ENCODE assay signal across 9 cellular contexts in genomic region chr15:32649336-32649735, GRCh38. TPM values are rescaled to one million over a fixed set of nuclear protein-coding genes. Genes with fewer than 3 reads are reported as not detected.
DNase-seq lines count a peak whose midpoint lies in the region; ATAC-seq and TF ChIP-seq lines count a peak whose summit lies in the region.
"Had no signal": no experiment of that assay in that cellular context is flagged by ENCODE, and none has a peak within 500 bp of the region (broad histone marks: within the 10 kb centered on the region; RNA-seq: fewer than 3 reads in every experiment).

No MANE protein-coding gene starts in this region.

- H2AK5ac ChIP-seq in mesendoderm (ENCODE audit: low read length): no peak overlapping the region

- intact Hi-C loops in body of pancreas (cut with DNase I) (loop anchor here (10.0 kb wide), 1 partner anchor 55 kb away; no protein-coding TSS in a partner anchor), testis (cut with DNase I; ENCODE audit: low total_unique reads) (no loop called here)

- DNase-seq in EH (ENCODE audit: low read depth): peak; percentile 56
- peak in 3 of 4 donors; percentile 33 to 50 (median 50) for DNase-seq in body of pancreas
- DNase-seq in mesendoderm: peak; percentile 69
- DNase-seq in testis: no peak
- no peak for DNase-seq in activated naive CD4-positive, alpha-beta T cell treated with Interleukin-2 at 50 U/mL for 16 hours
- DNase-seq in stimulated activated naive CD8-positive, alpha-beta T cell treated with anti-CD3 and anti-CD28 coated beads, Interleukin-15, amount 100 ng/mL, for 72 hours: no peak
- DNase-seq: cerebellar nuclear complex had no signal

- no peak overlapping the region for H3K4me2 ChIP-seq in KMS-11
- no peak overlapping the region for H3K4me2 ChIP-seq in mesendoderm (ENCODE audit: low read length)

- H3K9me3 Mint-ChIP-seq in stimulated activated naive CD8-positive, alpha-beta T cell treated with anti-CD3 and anti-CD28 coated beads, Interleukin-15, amount 100 ng/mL, for 72 hours: no peaks in the 10 kb centered on the region

- H2BK120ac ChIP-seq in mesendoderm (ENCODE audit: low read depth, low read length): no peak overlapping the region

- no peak overlapping the region for H3K4ac ChIP-seq in mesendoderm (ENCODE audit: low read depth, low read length)

- WGBS in body of pancreas, 2 donors: 30 to 37% methylated on average over 5 of the region's 5 CpGs
- WGBS in mesendoderm (ENCODE audit: extremely low coverage, insufficient coverage, low lambda C conversion rate): no CpG with 5 or more reads among the region's 5 CpGs
- WGBS in testis, 2 donors: 48 to 58% methylated on average over 5 of the region's 5 CpGs

- peak; percentile 21 for ATAC-seq in body of pancreas
- no peak for ATAC-seq in HG03280 (IDR thresholded peaks at IDR 0.05; ENCODE audit: unreplicated experiment)
- ATAC-seq in stimulated activated naive CD8-positive, alpha-beta T cell treated with anti-CD3 and anti-CD28 coated beads, Interleukin-15, amount 100 ng/mL, for 72 hours: no peak

- no peak overlapping the region for H3K18ac ChIP-seq in mesendoderm (ENCODE audit: low read length)

- H3K27me3 Mint-ChIP-seq in stimulated activated naive CD8-positive, alpha-beta T cell treated with anti-CD3 and anti-CD28 coated beads, Interleukin-15, amount 100 ng/mL, for 72 hours: no peaks in the 10 kb centered on the region

- no peak for TF ChIP-seq POLR2A in body of pancreas (IDR thresholded peaks at IDR 0.05)
- TF ChIP-seq POLR2A in testis (IDR thresholded peaks at IDR 0.05): no peak

- H2AFZ ChIP-seq in KMS-11 (ENCODE audit: low read depth): no peak overlapping the region

- H3K36me3 ChIP-seq in KMS-11 (ENCODE audit: insufficient read depth) (no peaks in the 10 kb centered on the region), body of pancreas (replicated peaks in 1 of 2; ENCODE audit: insufficient read depth in 1 of 2, low read depth in 2 of 2) (no peaks in the 10 kb centered on the region), mesendoderm (ENCODE audit: control insufficient read depth, insufficient read depth, low read length) (no peaks in the 10 kb centered on the region), testis (ENCODE audit: low read depth, missing control alignments) (no peaks in the 10 kb centered on the region)

- no peaks in the 10 kb centered on the region for H4K20me1 ChIP-seq in KMS-11 (ENCODE audit: insufficient read depth)

- H3K9ac ChIP-seq in KMS-11 (no peak overlapping the region), mesendoderm (ENCODE audit: low read length) (no peak overlapping the region)

- peaks cover 9% of the 10 kb centered on the region for H3K4me1 ChIP-seq in KMS-11 (ENCODE audit: low read depth, poor library complexity, severe bottlenecking)
- peaks cover 72% of the 10 kb centered on the region for H3K4me1 ChIP-seq in body of pancreas
- H3K4me1 ChIP-seq in mesendoderm (ENCODE audit: control insufficient read depth, low read depth, low read length): peaks cover 10% of the 10 kb centered on the region
- H3K4me1 ChIP-seq in testis: no peaks in the 10 kb centered on the region

- H3K27me3 ChIP-seq in KMS-11 (ENCODE audit: insufficient read depth, low read depth) (no peaks in the 10 kb centered on the region), body of pancreas (no peaks in the 10 kb centered on the region), mesendoderm (ENCODE audit: insufficient read depth, low read length, poor library complexity) (no peaks in the 10 kb centered on the region), testis (no peaks in the 10 kb centered on the region)

- no peaks in the 10 kb centered on the region for H3K79me1 ChIP-seq in mesendoderm (ENCODE audit: low read length)

- H3K23ac ChIP-seq in mesendoderm (ENCODE audit: low read length): no peak overlapping the region

- H3K4me1 Mint-ChIP-seq in stimulated activated naive CD8-positive, alpha-beta T cell treated with anti-CD3 and anti-CD28 coated beads, Interleukin-15, amount 100 ng/mL, for 72 hours: peaks cover 8% of the 10 kb centered on the region

- H2BK5ac ChIP-seq in mesendoderm (ENCODE audit: low read length): no peak overlapping the region

- H3K4me3 Mint-ChIP-seq in stimulated activated naive CD8-positive, alpha-beta T cell treated with anti-CD3 and anti-CD28 coated beads, Interleukin-15, amount 100 ng/mL, for 72 hours: no peak overlapping the region

- H3K9me3 ChIP-seq in body of pancreas: no peaks in the 10 kb centered on the region
- no peaks in the 10 kb centered on the region for H3K9me3 ChIP-seq in testis

- no peak overlapping the region for H3K27ac ChIP-seq in KMS-11
- peak overlapping the region in 3 of 4 donors; percentile 67 to 83 (median 79) for H3K27ac ChIP-seq in body of pancreas
- no peak overlapping the region for H3K27ac ChIP-seq in mesendoderm (ENCODE audit: low read depth, low read length)
- H3K27ac ChIP-seq in testis: no peak overlapping the region

- no peak overlapping the region for H4K8ac ChIP-seq in mesendoderm (ENCODE audit: low read depth, low read length)

- H3K79me2 ChIP-seq in KMS-11 (ENCODE audit: insufficient read depth, low read depth): no peaks in the 10 kb centered on the region
- H3K79me2 ChIP-seq in mesendoderm (ENCODE audit: control insufficient read depth, insufficient read depth, low read length): no peaks in the 10 kb centered on the region

- TF ChIP-seq CTCF in KMS-11 (conservative IDR thresholded peaks at IDR 0.05; ENCODE audit: low read depth, low read length) (peak; percentile 59), body of pancreas (IDR thresholded peaks at IDR 0.05) (peak; percentile 6 to 55 (median 28)), testis (IDR thresholded peaks at IDR 0.05) (no peak)

- no peak overlapping the region for H2BK15ac ChIP-seq in mesendoderm (replicated peaks; ENCODE audit: low read depth)

- no peak overlapping the region for H4K5ac ChIP-seq in mesendoderm (ENCODE audit: low read length)

- no peak overlapping the region for H3K56ac ChIP-seq in mesendoderm (ENCODE audit: low read length)

- H3K4me3 ChIP-seq in KMS-11 (IDR thresholded peaks at IDR 0.05; ENCODE audit: insufficient read depth, low read depth, low read length) (no peak overlapping the region), body of pancreas (no peak overlapping the region), mesendoderm (ENCODE audit: low read length) (no peak overlapping the region), testis (no peak overlapping the region)

- H3K27ac Mint-ChIP-seq in stimulated activated naive CD8-positive, alpha-beta T cell treated with anti-CD3 and anti-CD28 coated beads, Interleukin-15, amount 100 ng/mL, for 72 hours: no peak overlapping the region

RNA-seq across cellular contexts. Expression of gene SCG5, which starts 7.8 kb away (rescaled TPM):
- total RNA-seq in body of pancreas (10 to 100 TPM; 49.4 to 50.1 TPM), testis (10 to 100 TPM; 10.6 to 10.9 TPM)
- polyA plus RNA-seq in mesendoderm (2013, experiment 1 of 2): 3.4 TPM
- polyA plus RNA-seq in mesendoderm (2013, experiment 2 of 2): 3.7 TPM
- 38.3 TPM for polyA plus RNA-seq in testis (ENCODE audit: insufficient read depth, low read depth, low replicate concordance)

RNA-seq across cellular contexts. Expression of gene ARHGAP11A, which starts 34.0 kb away (rescaled TPM):
- 1 to 10 TPM in 1 of 2 donors, under 1 TPM in 1; 0.33 to 1.6 TPM for total RNA-seq in body of pancreas
- polyA plus RNA-seq in mesendoderm (2013, experiment 1 of 2): 43.3 TPM
- polyA plus RNA-seq in mesendoderm (2013, experiment 2 of 2): 42.7 TPM
- 10 to 100 TPM in 1 of 2 donors, 1 to 10 TPM in 1; 9.8 to 12.6 TPM for total RNA-seq in testis
- polyA plus RNA-seq in testis (ENCODE audit: insufficient read depth, low read depth, low replicate concordance): 14.8 TPM

RNA-seq across cellular contexts. Expression of gene GOLGA8N, which starts 56.1 kb away (rescaled TPM):
- total RNA-seq in body of pancreas: 10 to 100 TPM; 23.3 to 26.7 TPM
- polyA plus RNA-seq in mesendoderm (2013, experiment 1 of 2): 0.25 TPM
- 0.20 TPM for polyA plus RNA-seq in mesendoderm (2013, experiment 2 of 2)
- total RNA-seq in testis: 10 to 100 TPM; 26.0 to 61.0 TPM
- polyA plus RNA-seq in testis (ENCODE audit: insufficient read depth, low read depth, low replicate concordance): 35.3 TPM

Comparison
In these comparisons a context has a peak if more than half of its experiments do, and no peak if none do; other contexts are left out.
1. DNase-seq: peak in EH (single experiment), body of pancreas (3 of 4) and mesendoderm (single experiment); none in testis (single experiment), activated naive CD4-positive, alpha-beta T cell treated with Interleukin-2 at 50 U/mL for 16 hours (single experiment) and stimulated activated naive CD8-positive, alpha-beta T cell treated with anti-CD3 and anti-CD28 coated beads, Interleukin-15, amount 100 ng/mL, for 72 hours (0 of 2).
2. H3K27ac ChIP-seq: peak in body of pancreas (3 of 4); none in KMS-11 (single experiment), mesendoderm (single experiment) and testis (0 of 2).
3. CTCF ChIP-seq: peak in KMS-11 (single experiment) and body of pancreas (7 of 7); none in testis (0 of 3).
4. RNA of gene SCG5, which starts 7.8 kb away (total RNA-seq): 49.4 to 50.1 TPM in body of pancreas; 10.6 to 10.9 TPM in testis; every median in the first group is over 4 times any median in the second.
5. RNA of gene ARHGAP11A, which starts 34.0 kb away (total RNA-seq): 9.8 to 12.6 TPM in testis; 0.33 to 1.6 TPM in body of pancreas; every median in the first group is over 4 times any median in the second.